Comparison of ENCODE assay signal across 12 cellular contexts in genomic region chr12:123071401-123072304, GRCh38.
A peak's percentile ranks its signal among the peaks of the same experiment; 100 is the strongest.
DNase-seq lines count a peak whose midpoint lies in the region; ATAC-seq lines count a peak whose summit lies in the region.
"Had no signal": no experiment of that assay in that cellular context is flagged by ENCODE, and none has a peak within 500 bp of the region (broad histone marks: within the 10 kb centered on the region; RNA-seq: fewer than 3 reads in every experiment).

No MANE protein-coding gene starts in this region.

- intact Hi-C loops in left cardiac atrium (cut with DNase I): no loop called here

- H4K12ac ChIP-seq in trophoblast cell (ENCODE audit: low read depth, low read length): no peak overlapping the region

- no peak overlapping the region for H3K9ac ChIP-seq in trophoblast cell (ENCODE audit: low read length)

- H3K4ac ChIP-seq in trophoblast cell (ENCODE audit: low read depth, low read length): no peak overlapping the region

- no peaks in the 10 kb centered on the region for H3K36me3 Mint-ChIP-seq in activated CD4-positive, alpha-beta memory T cell treated with anti-CD3 and anti-CD28 coated beads, Interleukin-2, amount 10 ng/mL, durations not matched to agents 7 days and 5 days (ENCODE audit: low read depth)

- no peak overlapping the region for H3K4me3 Mint-ChIP-seq in activated CD4-positive, alpha-beta memory T cell treated with anti-CD3 and anti-CD28 coated beads, Interleukin-2, amount 10 ng/mL, durations not matched to agents 7 days and 5 days
- H3K4me3 Mint-ChIP-seq: activated CD8-positive, alpha-beta T cell treated with anti-CD3 and anti-CD28 coated beads, Interleukin-2, amount 10 ng/mL, durations not matched to agents 7 days and 5 days had no signal

- POLR2A ChIA-PET in activated CD4-positive, alpha-beta memory T cell treated with anti-CD3 and anti-CD28 coated beads, Interleukin-2, amount 10 ng/mL, durations not matched to agents 7 days and 5 days (lab: Charles Lee): no interaction called here

- H3K36me3 ChIP-seq in trophoblast cell (ENCODE audit: control insufficient read depth in 1 of 2, insufficient read depth in 2 of 2, low read length in 2 of 2): no peaks in the 10 kb centered on the region

- peak; percentile 67 to 75 for ATAC-seq in left cardiac atrium
- ATAC-seq in HG02938 (IDR thresholded peaks at IDR 0.05; ENCODE audit: unreplicated experiment): no peak
- ATAC-seq: activated CD8-positive, alpha-beta T cell treated with anti-CD3 and anti-CD28 coated beads, Interleukin-2, amount 10 ng/mL, durations not matched to agents 7 days and 5 days had no signal

- H3K4me1 ChIP-seq in trophoblast cell (ENCODE audit: control insufficient read depth in 1 of 2, insufficient read depth in 2 of 2, low read length in 2 of 2): peaks cover 18 to 24% of the 10 kb centered on the region in 2 experiments

- H3K4me3 ChIP-seq in trophoblast cell (ENCODE audit: low read depth, low read length): no peak overlapping the region

- no peak overlapping the region for H2BK12ac ChIP-seq in trophoblast cell (ENCODE audit: low read length)

- peak; percentile 40 for DNase-seq in AG20443 (ENCODE audit: low spot score)
- DNase-seq in NCI-H2227 (lab: John Stamatoyannopoulos, UW; ENCODE audit: unreplicated experiment): peak; percentile 40
- DNase-seq in left cardiac atrium: peak; percentile 57
- DNase-seq in trophoblast cell: no peak
- DNase-seq in NCI-H774 (lab: John Stamatoyannopoulos, UW): no peak
- no peak for DNase-seq in CD1c-positive myeloid dendritic cell (ENCODE audit: extremely low spot score)
- no peak for DNase-seq in activated CD4-positive, alpha-beta memory T cell treated with anti-CD3 and anti-CD28 coated beads, Interleukin-2, amount 10 ng/mL, durations not matched to agents 7 days and 5 days
- DNase-seq: activated CD8-positive, alpha-beta T cell treated with anti-CD3 and anti-CD28 coated beads, Interleukin-2, amount 10 ng/mL, durations not matched to agents 7 days and 5 days; activated gamma-delta T cell; foreskin melanocyte; NCI-H2171 treated with DMSO at 0.1 percent for 48 hours had no signal

- peak overlapping the region; percentile 6 for H2AFZ ChIP-seq in trophoblast cell (ENCODE audit: insufficient read depth, low read length, poor library complexity)

- H3K9me3 ChIP-seq in trophoblast cell (ENCODE audit: insufficient read depth, low read depth, low read length): no peaks in the 10 kb centered on the region

- H3K27ac Mint-ChIP-seq in activated CD4-positive, alpha-beta memory T cell treated with anti-CD3 and anti-CD28 coated beads, Interleukin-2, amount 10 ng/mL, durations not matched to agents 7 days and 5 days: no peak overlapping the region
- H3K27ac Mint-ChIP-seq: activated CD8-positive, alpha-beta T cell treated with anti-CD3 and anti-CD28 coated beads, Interleukin-2, amount 10 ng/mL, durations not matched to agents 7 days and 5 days had no signal

- no peak overlapping the region for H3K23ac ChIP-seq in trophoblast cell (ENCODE audit: low read length)

- no peaks in the 10 kb centered on the region for H3K27me3 Mint-ChIP-seq in activated CD4-positive, alpha-beta memory T cell treated with anti-CD3 and anti-CD28 coated beads, Interleukin-2, amount 10 ng/mL, durations not matched to agents 7 days and 5 days

- H3K4me2 ChIP-seq in trophoblast cell (ENCODE audit: low read length): no peak overlapping the region

- peaks cover 27% of the 10 kb centered on the region for H3K4me1 Mint-ChIP-seq in activated CD4-positive, alpha-beta memory T cell treated with anti-CD3 and anti-CD28 coated beads, Interleukin-2, amount 10 ng/mL, durations not matched to agents 7 days and 5 days

- no peaks in the 10 kb centered on the region for H3K9me3 Mint-ChIP-seq in activated CD4-positive, alpha-beta memory T cell treated with anti-CD3 and anti-CD28 coated beads, Interleukin-2, amount 10 ng/mL, durations not matched to agents 7 days and 5 days

- no peak overlapping the region for H4K8ac ChIP-seq in trophoblast cell (ENCODE audit: low read depth, low read length)

- no peak overlapping the region for H2AK5ac ChIP-seq in trophoblast cell (ENCODE audit: low read length)

- H2BK5ac ChIP-seq in trophoblast cell (ENCODE audit: low read depth, low read length, poor library complexity): no peak overlapping the region

- no peaks in the 10 kb centered on the region for H3K79me1 ChIP-seq in trophoblast cell (ENCODE audit: low read length)

- H4K91ac ChIP-seq in trophoblast cell (ENCODE audit: low read depth, low read length): peak overlapping the region; percentile 4

- H3K27ac ChIP-seq in trophoblast cell (ENCODE audit: low read depth, low read length): no peak overlapping the region

- WGBS in trophoblast cell (ENCODE audit: extremely low coverage, insufficient coverage, insufficient read length): no CpG with 5 or more reads among the region's 18 CpGs

- no peaks in the 10 kb centered on the region for H3K27me3 ChIP-seq in trophoblast cell (ENCODE audit: insufficient read depth, low read length)

- no peak overlapping the region for H2BK120ac ChIP-seq in trophoblast cell (ENCODE audit: insufficient read depth, low read length, poor library complexity)

- CTCF ChIA-PET in activated CD4-positive, alpha-beta memory T cell treated with anti-CD3 and anti-CD28 coated beads, Interleukin-2, amount 10 ng/mL, durations not matched to agents 7 days and 5 days (lab: Charles Lee): no interaction called here

- H3K79me2 ChIP-seq in trophoblast cell (ENCODE audit: control insufficient read depth, insufficient read depth, low read length, poor library complexity): no peaks in the 10 kb centered on the region

- H3K18ac ChIP-seq in trophoblast cell (ENCODE audit: low read length): no peak overlapping the region

- no peak overlapping the region for H3K14ac ChIP-seq in trophoblast cell (ENCODE audit: low read length)

Comparison
In these comparisons a context has a peak if more than half of its experiments do, and no peak if none do; other contexts are left out.
1. DNase-seq: peak in AG20443 (single experiment), NCI-H2227 (single experiment) and left cardiac atrium (single experiment); none in trophoblast cell (0 of 2), NCI-H774 (single experiment), CD1c-positive myeloid dendritic cell (single experiment) and activated CD4-positive, alpha-beta memory T cell treated with anti-CD3 and anti-CD28 coated beads, Interleukin-2, amount 10 ng/mL, durations not matched to agents 7 days and 5 days (single experiment).